ENCODE assay signal across 8 cellular contexts in genomic region chr14:106459971-106460730, GRCh38.
DNase-seq lines count a peak whose midpoint lies in the region; ATAC-seq, FAIRE-seq and TF ChIP-seq lines count a peak whose summit lies in the region.

No MANE protein-coding gene starts in this region.

- no peak for ATAC-seq in GM21786 (IDR thresholded peaks at IDR 0.05; ENCODE audit: unreplicated experiment)
- ATAC-seq in pancreas, result no peak
- no peak for ATAC-seq in left colon

- intact Hi-C loops in pancreas (cut with DNase I) (no loop called here), left colon (cut with DNase I, micrococcal nuclease) (no loop called here)

- CTCF ChIA-PET in GM10248 (lab: Yijun Ruan, JAX), result no interaction called here

- POLR2A ChIA-PET in GM10248 (lab: Yijun Ruan, JAX), result no interaction called here

- DNase-seq in GM10248 (ENCODE audit: extremely low spot score) (peak; percentile 38), NCI-H1436 (lab: John Stamatoyannopoulos, UW) (peak; percentile 19), activated T-cell treated with anti-CD3 and anti-CD28 coated beads for 1 hour (ENCODE audit: low read depth) (peak; percentile 69), GDM1 (lab: John Stamatoyannopoulos, UW) (no peak), pancreas (no peak), left colon (no peak)
- peak; percentile 33 to 69 for DNase-seq in stimulated activated CD4-positive, alpha-beta T cell treated with anti-CD3 and anti-CD28 coated beads, Interleukin-15, amount 100 ng/mL, for 48 hours (ENCODE audit: low read depth in 2 of 2)

- TF ChIP-seq CTCF in GM10248 (IDR thresholded peaks at IDR 0.05; ENCODE audit: control extremely low read depth, extremely low read depth, low read depth, missing control alignments) (peak; percentile 9), pancreas (IDR thresholded peaks at IDR 0.05) (no peak)

- no peaks in the 10 kb centered on the region for H3K36me3 ChIP-seq in pancreas

- no peak for FAIRE-seq in pancreas (lab: Jason Lieb, UNC)

- no peaks in the 10 kb centered on the region for H3K9me3 ChIP-seq in pancreas

- no peak overlapping the region for H3K4me3 ChIP-seq in pancreas

- no peaks in the 10 kb centered on the region for H3K27me3 ChIP-seq in pancreas

- no peak overlapping the region for H3K27ac ChIP-seq in pancreas

- no peaks in the 10 kb centered on the region for H3K4me1 ChIP-seq in pancreas

- WGBS in pancreas, 2 donors, result 77 to 79% methylated on average over 40 of the region's 40 CpGs

Comparison
In these comparisons a context has a peak if more than half of its experiments do, and no peak if none do; other contexts are left out.
1. DNase-seq: peak in GM10248 (single experiment), NCI-H1436 (single experiment), activated T-cell treated with anti-CD3 and anti-CD28 coated beads for 1 hour (single experiment) and stimulated activated CD4-positive, alpha-beta T cell treated with anti-CD3 and anti-CD28 coated beads, Interleukin-15, amount 100 ng/mL, for 48 hours (2 of 2); none in GDM1 (single experiment), pancreas (0 of 6) and left colon (0 of 2).